13 cellular contexts compared by ENCODE assay signal in genomic region chr11:131909426-131910200, GRCh38.
A peak's percentile ranks its signal among the peaks of the same experiment; 100 is the strongest.
DNase-seq lines count a peak whose midpoint lies in the region; ATAC-seq and TF ChIP-seq lines count a peak whose summit lies in the region.
"Had no signal": no experiment of that assay in that cellular context is flagged by ENCODE, and none has a peak within 500 bp of the region (broad histone marks: within the 10 kb centered on the region; RNA-seq: fewer than 3 reads in every experiment).

No MANE protein-coding gene starts in this region.

- H3K4me3 ChIP-seq in GM23338, result peak overlapping the region; percentile 92
- no peak overlapping the region for H3K4me3 ChIP-seq in hepatocyte
- H3K4me3 ChIP-seq in OCI-LY7 (ENCODE audit: low read depth, low read length, poor library complexity, severe bottlenecking), result no peak overlapping the region
- H3K4me3 ChIP-seq: HAP-1 had no signal

- H2AFZ ChIP-seq in GM23338 (0 out of 2 replicates have a peak overlapping the region, but pooled peaks have one; percentile 32), hepatocyte (no peak overlapping the region), OCI-LY7 (ENCODE audit: low read length) (no peak overlapping the region)

- no TSS peak for BruUV-seq in OCI-LY7 (replicated peaks; lab: Mats Ljungman, UMichigan)

- H3F3A ChIP-seq in GM23338 (replicated peaks; ENCODE audit: low read depth), result peaks cover 3% of the 10 kb centered on the region; the same call in 1 of the 2 replicates

- H3K9me2 ChIP-seq in GM23338 (ENCODE audit: insufficient read depth), result no peaks in the 10 kb centered on the region
- H3K9me2 ChIP-seq in hepatocyte (replicated peaks; ENCODE audit: insufficient read depth), result no peaks in the 10 kb centered on the region
- no peaks in the 10 kb centered on the region for H3K9me2 ChIP-seq in OCI-LY7 (ENCODE audit: insufficient read depth, low read length)

- peaks cover 10% of the 10 kb centered on the region for H3K27me3 ChIP-seq in GM23338 (ENCODE audit: insufficient read depth)
- H3K27me3 ChIP-seq in hepatocyte, result peaks cover 76% of the 10 kb centered on the region
- H3K27me3 ChIP-seq: right atrium auricular region had no signal

- H4K20me1 ChIP-seq in GM23338 (replicated peaks; ENCODE audit: insufficient read depth) (no peaks in the 10 kb centered on the region), hepatocyte (ENCODE audit: insufficient read depth, poor library complexity, severe bottlenecking) (no peaks in the 10 kb centered on the region), OCI-LY7 (ENCODE audit: insufficient read depth, low read length) (no peaks in the 10 kb centered on the region)

- H3K9me3 ChIP-seq in hepatocyte (ENCODE audit: low read depth), result no peaks in the 10 kb centered on the region
- H3K9me3 ChIP-seq in OCI-LY7 (ENCODE audit: low read length), result no peaks in the 10 kb centered on the region
- H3K9me3 ChIP-seq: HAP-1, right atrium auricular region had no signal

- TF ChIP-seq CTCF in GM23338 (conservative IDR thresholded peaks at IDR 0.05; ENCODE audit: low read depth in 2 of 2), result no peak
- TF ChIP-seq CTCF in hepatocyte (IDR thresholded peaks at IDR 0.05; ENCODE audit: poor library complexity), result no peak
- TF ChIP-seq CTCF in OCI-LY7 (conservative IDR thresholded peaks at IDR 0.05; ENCODE audit: low read length), result no peak

- no peaks in the 10 kb centered on the region for H3K9me3 Mint-ChIP-seq in GM23338

- H3K36me3 ChIP-seq in GM23338 (ENCODE audit: insufficient read depth) (no peaks in the 10 kb centered on the region), hepatocyte (replicated peaks; ENCODE audit: insufficient read depth, low read depth) (no peaks in the 10 kb centered on the region), OCI-LY7 (ENCODE audit: insufficient read depth, low read length) (no peaks in the 10 kb centered on the region)
- H3K36me3 ChIP-seq: HAP-1, right atrium auricular region had no signal

- CTCF ChIA-PET in OCI-LY7 (lab: Charles Lee; ENCODE audit: unreplicated experiment), result no interaction called here

- H3K4me3 Mint-ChIP-seq in GM23338, result peak overlapping the region; percentile 77
- H3K4me3 Mint-ChIP-seq: CD4-positive, alpha-beta memory T cell; stimulated activated naive CD8-positive, alpha-beta T cell treated with anti-CD3 and anti-CD28 coated beads, Interleukin-15, Interleukin-2, amounts not matched to agents 100 ng/mL and 50 ng/mL, for 24 hours had no signal

- intact Hi-C loops in OCI-LY7 (cut with micrococcal nuclease; ENCODE audit: unreplicated experiment), result no loop called here

- no peaks in the 10 kb centered on the region; the same call in 2 of the 3 replicates for H3K36me3 Mint-ChIP-seq in GM23338 (ENCODE audit: low read depth)
- H3K36me3 Mint-ChIP-seq: CD4-positive, alpha-beta memory T cell had no signal

- H3K4me2 ChIP-seq in GM23338, result peak overlapping the region; percentile 98
- H3K4me2 ChIP-seq in hepatocyte, result peak overlapping the region; percentile 90
- no peak overlapping the region for H3K4me2 ChIP-seq in OCI-LY7 (ENCODE audit: low read length)

- H3K4me1 Mint-ChIP-seq in GM23338, result peaks cover 70% of the 10 kb centered on the region

- peaks cover 5% of the 10 kb centered on the region for H3K79me2 ChIP-seq in GM23338 (replicated peaks; ENCODE audit: insufficient read depth)
- no peaks in the 10 kb centered on the region for H3K79me2 ChIP-seq in hepatocyte
- no peaks in the 10 kb centered on the region for H3K79me2 ChIP-seq in OCI-LY7 (ENCODE audit: insufficient read depth, low read depth, low read length)

- 79% methylated on average over 10 of the region's 10 CpGs for WGBS in hepatocyte (ENCODE audit: low lambda C conversion rate, missing lambda C conversion rate)

- no peak overlapping the region for H3K27ac Mint-ChIP-seq in GM23338
- H3K27ac Mint-ChIP-seq: CD4-positive, alpha-beta memory T cell; stimulated activated naive CD8-positive, alpha-beta T cell treated with anti-CD3 and anti-CD28 coated beads, Interleukin-15, Interleukin-2, amounts not matched to agents 100 ng/mL and 50 ng/mL, for 24 hours had no signal

- POLR2A ChIA-PET in OCI-LY7 (lab: Charles Lee), result no interaction called here

- H3K27me3 Mint-ChIP-seq in GM23338 (ENCODE audit: insufficient read depth, low read depth, poor library complexity), result peaks cover 19% of the 10 kb centered on the region

- no peak overlapping the region for H3K27ac ChIP-seq in GM23338 (ENCODE audit: low read depth)
- no peak overlapping the region for H3K27ac ChIP-seq in hepatocyte
- H3K27ac ChIP-seq in OCI-LY7 (ENCODE audit: low read depth, low read length, poor library complexity, severe bottlenecking), result no peak overlapping the region

- DNase-seq in GM23338 (ENCODE audit: low spot score), result no peak
- DNase-seq in astrocyte of the hippocampus (ENCODE audit: low read depth, low spot score), result peak; percentile 37
- no peak for DNase-seq in hepatocyte (ENCODE audit: low spot score)
- peak; percentile 49 for DNase-seq in retina
- no peak for DNase-seq in OCI-LY7 (ENCODE audit: low spot score)
- DNase-seq: activated CD8-positive, alpha-beta memory T cell treated with anti-CD3 and anti-CD28 coated beads for 24 hours; CD4-positive, alpha-beta memory T cell; GF-D8 had no signal

- H3K4me1 ChIP-seq in GM23338 (ENCODE audit: insufficient read depth) (peaks cover 39% of the 10 kb centered on the region), hepatocyte (ENCODE audit: insufficient read depth) (no peaks in the 10 kb centered on the region), OCI-LY7 (ENCODE audit: insufficient read depth, low read length, poor library complexity, severe bottlenecking) (no peaks in the 10 kb centered on the region)
- H3K4me1 ChIP-seq: HAP-1 had no signal

- ATAC-seq in GM23338 (no peak), GM18907 (IDR thresholded peaks at IDR 0.05; ENCODE audit: unreplicated experiment) (no peak), GM19035 (IDR thresholded peaks at IDR 0.05; ENCODE audit: unreplicated experiment) (no peak)

TF ChIP-seq in GM23338, 12 proteins besides CTCF, POLR2A, EP300 and RAD21:
- TF ChIP-seq ZNF331 (CRISPR knock-in tag; IDR thresholded peaks at IDR 0.05; ENCODE audit: low read depth) (no peak), EZH2 (IDR thresholded peaks at IDR 0.05; ENCODE audit: low read depth, unreplicated experiment) (no peak), POLR2AphosphoS5 (IDR thresholded peaks at IDR 0.05; ENCODE audit: low read depth) (no peak)

Comparison
In these comparisons a context has a peak if more than half of its experiments do, and no peak if none do; other contexts are left out.
1. DNase-seq: peak in astrocyte of the hippocampus (single experiment) and retina (single experiment); none in GM23338 (single experiment), hepatocyte (single experiment) and OCI-LY7 (single experiment).